8 cellular contexts compared by ENCODE assay signal in the genomic region with DNA sequence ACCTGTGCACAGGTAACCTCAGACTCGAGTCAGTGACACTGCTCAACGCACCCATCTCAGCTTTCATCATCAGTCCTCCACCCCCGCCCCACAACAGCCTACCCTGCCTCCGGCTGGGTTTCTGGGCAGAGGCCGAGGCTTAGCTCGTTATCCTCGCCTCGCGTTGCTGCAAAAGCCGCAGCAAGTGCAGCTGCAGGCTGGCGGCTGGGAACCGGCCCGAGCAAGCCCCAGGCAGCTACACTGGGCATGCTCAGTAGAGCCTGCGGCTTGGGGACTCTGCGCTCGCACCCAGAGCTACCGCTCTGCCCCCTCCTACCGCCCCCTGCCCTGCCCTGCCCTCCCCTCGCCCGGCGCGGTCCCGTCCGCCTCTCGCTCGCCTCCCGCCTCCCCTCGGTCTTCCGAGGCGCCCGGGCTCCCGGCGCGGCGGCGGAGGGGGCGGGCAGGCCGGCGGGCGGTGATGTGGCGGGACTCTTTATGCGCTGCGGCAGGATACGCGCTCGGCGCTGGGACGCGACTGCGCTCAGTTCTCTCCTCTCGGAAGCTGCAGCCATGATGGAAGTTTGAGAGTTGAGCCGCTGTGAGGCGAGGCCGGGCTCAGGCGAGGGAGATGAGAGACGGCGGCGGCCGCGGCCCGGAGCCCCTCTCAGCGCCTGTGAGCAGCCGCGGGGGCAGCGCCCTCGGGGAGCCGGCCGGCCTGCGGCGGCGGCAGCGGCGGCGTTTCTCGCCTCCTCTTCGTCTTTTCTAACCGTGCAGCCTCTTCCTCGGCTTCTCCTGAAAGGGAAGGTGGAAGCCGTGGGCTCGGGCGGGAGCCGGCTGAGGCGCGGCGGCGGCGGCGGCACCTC.
DNase-seq lines count a peak whose midpoint lies in the region; ATAC-seq and TF ChIP-seq lines count a peak whose summit lies in the region.

A gene with protein sequence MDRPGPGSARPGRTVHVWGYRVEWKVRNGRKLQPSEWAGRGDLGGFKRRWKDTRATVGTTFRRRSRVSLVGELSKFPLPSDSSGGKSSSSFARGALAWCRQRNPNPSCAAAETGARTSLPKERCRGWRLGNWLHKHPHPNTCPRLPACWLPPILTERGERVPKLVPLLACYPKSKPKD (minus strand): TSS at position 432 of the 842 bp plus-strand sequence. CDS start 1,046 bp downstream, outside the sequence.
A gene (plus strand): TSS at position 524 of the 842 bp plus-strand sequence. CDS start 845 bp downstream, outside the sequence.

- H3K4me3 ChIP-seq in AG04449 (ENCODE audit: low read depth, low read length) (peak within 1 kb of the TSS; percentile 91), choroid plexus epithelial cell (ENCODE audit: low read depth, low read length) (peak within 1 kb of the TSS; percentile 83)

- POLR2A ChIA-PET in AG04449 (lab: Yijun Ruan, JAX): interaction anchor here (0.5 to 2.2 kb wide), 13 partner anchors 18 to 528 kb away, joined by 3 to 12 read pairs (median 4); no protein-coding TSS in a partner anchor

- H3K27ac ChIP-seq in layer of hippocampus (ENCODE audit: low read depth, low read length): peak within 1 kb of the TSS; percentile 95

- ATAC-seq in GM18907 (IDR thresholded peaks at IDR 0.05; ENCODE audit: unreplicated experiment) (peak; percentile 43), HG03196 (IDR thresholded peaks at IDR 0.05; ENCODE audit: unreplicated experiment) (peak; percentile 35)

- CTCF ChIA-PET in AG04449 (lab: Yijun Ruan, JAX): interaction anchor here (1.8 to 22.0 kb wide), 6 partner anchors 10 to 692 kb away, joined by 4 to 304 read pairs (median 12); no protein-coding TSS in a partner anchor

- DNase-seq in AG04449 (ENCODE audit: low read depth, low spot score) (peak; percentile 53), NCI-H446 treated with DMSO at 0.1 percent for 48 hours (lab: John Stamatoyannopoulos, UW) (peak; percentile 60), choroid plexus epithelial cell (ENCODE audit: low read depth) (peak; percentile 95)
- DNase-seq in activated CD4-positive, alpha-beta T cell treated with anti-CD3 and anti-CD28 coated beads for 4 hours: peak; percentile 74 to 78
- DNase-seq in stimulated activated CD4-positive, alpha-beta T cell treated with anti-CD3 and anti-CD28 coated beads, Interleukin-15, amount 100 ng/mL, for 48 hours (ENCODE audit: low read depth in 2 of 2): peak; percentile 70 to 72

- TF ChIP-seq CTCF in AG04449 (IDR thresholded peaks at IDR 0.05; ENCODE audit: insufficient read depth, low read length, missing control alignments) (no peak), choroid plexus epithelial cell (conservative IDR thresholded peaks at IDR 0.05; ENCODE audit: low read depth, low read length) (no peak)

- no peaks in the 10 kb centered on the region for H3K27me3 ChIP-seq in layer of hippocampus (ENCODE audit: control insufficient read depth, insufficient read depth, low read length)

Comparison
In these comparisons a context has a peak if more than half of its experiments do, and no peak if none do; other contexts are left out.
1. Peak in every context shown above with its lines: DNase-seq, ATAC-seq, H3K4me3 ChIP-seq and H3K27ac ChIP-seq.